Comparison of ENCODE assay signal across 8 cellular contexts in genomic region chr16:73057369-73058210, GRCh38. TPM values are rescaled to one million over a fixed set of nuclear protein-coding genes. Genes with fewer than 3 reads are reported as not detected.
A peak's percentile ranks its signal among the peaks of the same experiment; 100 is the strongest.
DNase-seq lines count a peak whose midpoint lies in the region; ATAC-seq and TF ChIP-seq lines count a peak whose summit lies in the region.

No MANE protein-coding gene starts in this region.

- TF ChIP-seq CTCF in nephron progenitor cell (IDR thresholded peaks at IDR 0.05) = no peak

- H3K36me3 Mint-ChIP-seq in nephron progenitor cell (ENCODE audit: low read depth) = no peaks in the 10 kb centered on the region

- intact Hi-C loops in Right ventricle myocardium inferior (cut with DNase I) = loop anchor here (5.0 kb wide), 3 partner anchors 70 to 210 kb away; no protein-coding TSS in a partner anchor
- intact Hi-C loops in cardiac septum (cut with DNase I) = loop anchor here (5.0 to 10.0 kb wide), 3 partner anchors 120 to 393 kb away; no protein-coding TSS in a partner anchor

- H3K4me1 Mint-ChIP-seq in nephron progenitor cell = peaks cover 38% of the 10 kb centered on the region

- peak overlapping the region; percentile 87 for H3K27ac Mint-ChIP-seq in nephron progenitor cell

- no peak for TF ChIP-seq POLR2A in erythroblast (IDR thresholded peaks at IDR 0.05; ENCODE audit: low read length)

- DNase-seq in Right ventricle myocardium inferior (ENCODE audit: missing footprints) (no peak), cardiac septum (ENCODE audit: low spot score) (no peak), RPMI7951 (ENCODE audit: low read depth) (peak; percentile 39), erythroblast (lab: John Stamatoyannopoulos, UW) (peak; percentile 35 to 36), nephron progenitor cell (peak; percentile 62), CD1c-positive myeloid dendritic cell (ENCODE audit: extremely low spot score) (no peak), T1000 (lab: John Stamatoyannopoulos, UW) (no peak)

- peaks cover 35% of the 10 kb centered on the region for H3K27me3 Mint-ChIP-seq in nephron progenitor cell (ENCODE audit: low read depth, poor library complexity)

- ATAC-seq in Right ventricle myocardium inferior (peak; percentile 39), HG02852 (IDR thresholded peaks at IDR 0.05; ENCODE audit: unreplicated experiment) (peak; percentile 41)

- H3K9me3 Mint-ChIP-seq in nephron progenitor cell = no peaks in the 10 kb centered on the region

- H3K4me3 Mint-ChIP-seq in nephron progenitor cell = peak overlapping the region; percentile 94

RNA-seq across cellular contexts. Expression of gene ZFHX3, which starts 9.7 kb away (rescaled TPM):
- 8.4 TPM for total RNA-seq in Right ventricle myocardium inferior
- total RNA-seq in cardiac septum = 15.7 TPM
- total RNA-seq in RPMI7951 (2014; rRNA removed; shearing (Covaris generic)) = 2.0 and 2.2 TPM in 2 replicates

Comparison
In these comparisons a context has a peak if more than half of its experiments do, and no peak if none do; other contexts are left out.
1. DNase-seq: peak in RPMI7951 (single experiment), erythroblast (2 of 2) and nephron progenitor cell (single experiment); none in Right ventricle myocardium inferior (single experiment), cardiac septum (single experiment), CD1c-positive myeloid dendritic cell (single experiment) and T1000 (single experiment).